ENCODE assay signal across 2 cellular contexts in genomic region chr12:8698830-8699330, GRCh38.
TF ChIP-seq lines count a peak whose summit lies in the region.

No MANE protein-coding gene starts in this region.

TF ChIP-seq in H1, 55 proteins besides CTCF, POLR2A, EP300 and RAD21:
- TF ChIP-seq CBX8 (IDR thresholded peaks at IDR 0.05; ENCODE audit: borderline replicate concordance, low read depth, low read length) (no peak), SP1 (IDR thresholded peaks at IDR 0.05; ENCODE audit: low read depth, low read length) (no peak), TAF1 (IDR thresholded peaks at IDR 0.05; ENCODE audit: low read depth, low read length) (no peak), JUN (IDR thresholded peaks at IDR 0.05; ENCODE audit: low read depth, low read length) (no peak), SIRT6 (IDR thresholded peaks at IDR 0.05; ENCODE audit: low read length) (no peak), ZNF274 (IDR thresholded peaks at IDR 0.05; ENCODE audit: borderline replicate concordance, extremely low read depth, low read length) (no peak), TBP (IDR thresholded peaks at IDR 0.05; ENCODE audit: low read depth, low read length) (no peak), NANOG (IDR thresholded peaks at IDR 0.05; ENCODE audit: insufficient read depth, low read depth, low read length, poor library complexity, severe bottlenecking) (no peak), CHD1 (IDR thresholded peaks at IDR 0.05; ENCODE audit: low read depth, low read length) (no peak), TAF7 (optimal IDR thresholded peaks at IDR 0.05; ENCODE audit: borderline replicate concordance, low read depth, low read length) (no peak), EZH2 (IDR thresholded peaks at IDR 0.05; ENCODE audit: low read depth, low read length, severe bottlenecking) (no peak), USF2 (IDR thresholded peaks at IDR 0.05; ENCODE audit: low read length) (no peak), HDAC2 (IDR thresholded peaks at IDR 0.05; ENCODE audit: borderline replicate concordance in 1 of 2, low read depth in 2 of 2, low read length in 2 of 2) (no peak), SIX5 (IDR thresholded peaks at IDR 0.05; ENCODE audit: low read depth, low read length) (no peak), ASH2L (IDR thresholded peaks at IDR 0.05; ENCODE audit: low read length) (no peak), FOSL1 (IDR thresholded peaks at IDR 0.05; ENCODE audit: insufficient read depth, low read depth, low read length) (no peak), POLR2AphosphoS5 (IDR thresholded peaks at IDR 0.05; ENCODE audit: low read depth, low read length) (no peak)

TF ChIP-seq in neural cell, 6 proteins besides CTCF, POLR2A, EP300 and RAD21:
- TF ChIP-seq POLR2AphosphoS5 (IDR thresholded peaks at IDR 0.05) = no peak
- TF ChIP-seq TAF1 (IDR thresholded peaks at IDR 0.05; ENCODE audit: low read depth) = no peak
- no peak for TF ChIP-seq SMC3 (conservative IDR thresholded peaks at IDR 0.05; ENCODE audit: poor library complexity)
- TF ChIP-seq EZH2 (IDR thresholded peaks at IDR 0.05; ENCODE audit: borderline replicate concordance, insufficient read depth, low read length, poor library complexity, severe bottlenecking) = no peak
- no peak for TF ChIP-seq MXI1 (conservative IDR thresholded peaks at IDR 0.05; ENCODE audit: poor library complexity, severe bottlenecking)
- TF ChIP-seq REST (IDR thresholded peaks at IDR 0.05; ENCODE audit: borderline replicate concordance) = no peak
TF ChIP-seq in neural cell: peak in this region for 0.
